8 cellular contexts compared by ENCODE assay signal in the genomic region with DNA sequence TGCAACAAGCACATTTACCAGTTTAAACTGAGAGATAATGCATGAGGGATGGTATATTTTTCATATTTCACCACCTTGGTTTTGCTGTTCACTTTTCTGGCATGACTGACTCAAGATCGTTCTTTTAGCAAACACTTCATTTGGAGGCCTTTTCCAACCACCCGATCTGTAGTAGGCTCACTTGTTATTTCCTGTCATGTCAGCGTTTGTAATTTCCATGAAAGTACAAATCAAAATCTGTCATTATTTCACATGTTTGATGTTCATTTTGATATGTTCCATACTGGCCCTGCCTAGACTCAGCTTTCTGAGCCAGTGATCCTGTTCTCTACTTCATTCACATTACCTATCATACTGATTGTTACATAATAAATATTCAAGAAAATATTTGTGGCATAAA.
"Had no signal": no experiment of that assay in that cellular context is flagged by ENCODE, and none has a peak within 500 bp of the region (broad histone marks: within the 10 kb centered on the region; RNA-seq: fewer than 3 reads in every experiment).

No MANE protein-coding gene starts in this region.

- FAIRE-seq: H54, HTR-8/SVneo, K562 had no signal

- DNase-seq: GM23248, GOT3, H9, HCEC 1CT, KG1 had no signal

- H2AFZ ChIP-seq: GM23248 had no signal

- H3K9ac ChIP-seq: GM23248 had no signal

- ATAC-seq: K562 had no signal

- H3K4me3 ChIP-seq: GM23248, K562 had no signal

- H3K27ac ChIP-seq: GM23248 had no signal
